Comparison of ENCODE assay signal across 19 cellular contexts in the genomic region with DNA sequence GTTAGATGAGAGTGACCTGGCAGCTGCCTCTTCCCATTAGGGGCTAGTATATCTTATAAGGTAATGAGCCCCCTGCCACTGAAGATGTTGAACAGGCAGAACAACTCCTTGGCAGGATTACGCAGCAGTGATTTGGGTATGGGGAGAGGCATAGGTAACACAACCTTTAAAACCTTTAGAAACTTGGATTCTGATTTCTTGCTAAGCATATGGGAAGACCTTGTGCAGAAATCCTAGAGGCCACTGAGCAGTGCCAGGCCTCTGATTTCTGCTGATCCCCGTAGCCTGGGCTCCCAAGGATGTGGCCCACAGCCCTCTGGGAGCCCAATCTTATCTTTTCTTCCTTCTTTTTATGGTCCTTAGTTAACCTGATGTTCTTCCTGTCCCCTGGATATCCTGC.
"Had no signal": no experiment of that assay in that cellular context is flagged by ENCODE, and none has a peak within 500 bp of the region (broad histone marks: within the 10 kb centered on the region; RNA-seq: fewer than 3 reads in every experiment).

No MANE protein-coding gene starts in this region.

- ATAC-seq: Panc1, PC-3 had no signal

- H3K9ac ChIP-seq: SK-N-SH had no signal

- H3K27ac ChIP-seq: RWPE1 had no signal

- H3K4me2 ChIP-seq: SK-N-SH had no signal

- H3K36me3 ChIP-seq: MG63 had no signal

- H3K4me3 ChIP-seq: MG63 had no signal

- DNase-seq: MG63; NCI-H1092; NCI-H1105 treated with DMSO at 0.1 percent for 48 hours; NCI-H1417 treated with DMSO at 0.1 percent for 48 hours; NCI-H146; NCI-H1694 treated with DMSO at 0.1 percent for 48 hours; NCI-H1930; NCI-H2081; NCI-H2171; NCI-H446; NCI-H510A; NCI-H524 treated with DMSO at 0.1 percent for 48 hours; NCI-H774; NK-92 treated with Interleukin-12 subunit alpha and Interleukin-12 subunit beta, amount 100 ng/mL, for 24 hours; PC-3; SHP77; SK-N-SH had no signal
